8 cellular contexts compared by ENCODE assay signal in genomic region chr1:224498574-224499170, GRCh38.
DNase-seq lines count a peak whose midpoint lies in the region; ATAC-seq lines count a peak whose summit lies in the region.

No MANE protein-coding gene starts in this region.

- 0 out of 22 replicates have a peak, but pooled peaks cover 0 to 7% (median 0%) of the 10 kb centered on the region in 11 experiments for H3K36me3 ChIP-seq in BLaER1 treated with 17β-estradiol and CSF1 and Interleukin-3, amounts not matched to agents 10 nM and 100 nM

- H3K36me3 Mint-ChIP-seq in activated CD4-positive, alpha-beta memory T cell treated with anti-CD3 and anti-CD28 coated beads, Interleukin-2, amount 10 ng/mL, durations not matched to agents 7 days and 5 days (ENCODE audit: low read depth) = peaks cover 11% of the 10 kb centered on the region

- peak overlapping the region; percentile 74 to 98 (median 87) for H3K27ac ChIP-seq in BLaER1 treated with 17β-estradiol and CSF1 and Interleukin-3, amounts not matched to agents 10 nM and 100 nM
- H3K27ac ChIP-seq in skin epidermis = peak overlapping the region; percentile 55 to 97 (median 81)

- H3K4me1 ChIP-seq in BLaER1 treated with 17β-estradiol and CSF1 and Interleukin-3, amounts not matched to agents 10 nM and 100 nM = peaks cover 49 to 87% (median 75%) of the 10 kb centered on the region in 10 experiments

- peak; percentile 6 for ATAC-seq in HG02588 (IDR thresholded peaks at IDR 0.05; ENCODE audit: unreplicated experiment)

- H3K4me3 ChIP-seq in BLaER1 treated with 17β-estradiol and CSF1 and Interleukin-3, amounts not matched to agents 10 nM and 100 nM = peak overlapping the region in 7 of 10 experiments; percentile 3 to 47 (median 20); a peak in 7 of 20 replicates
- no peak overlapping the region for H3K4me3 ChIP-seq in skin epidermis

- H3K27me3 ChIP-seq in BLaER1 treated with 17β-estradiol and CSF1 and Interleukin-3, amounts not matched to agents 10 nM and 100 nM = no peaks in the 10 kb centered on the region

- H3K4me1 Mint-ChIP-seq in activated CD4-positive, alpha-beta memory T cell treated with anti-CD3 and anti-CD28 coated beads, Interleukin-2, amount 10 ng/mL, durations not matched to agents 7 days and 5 days = peaks cover 71% of the 10 kb centered on the region

- H3K4me3 Mint-ChIP-seq in activated CD4-positive, alpha-beta memory T cell treated with anti-CD3 and anti-CD28 coated beads, Interleukin-2, amount 10 ng/mL, durations not matched to agents 7 days and 5 days = peak overlapping the region; percentile 52

- peak; percentile 39 for DNase-seq in activated CD4-positive, alpha-beta memory T cell treated with anti-CD3 and anti-CD28 coated beads, Interleukin-2, amount 10 ng/mL, durations not matched to agents 7 days and 5 days
- DNase-seq in head of caudate nucleus (peak in 27 of 42 donors; percentile 12 to 70 (median 32)), NCI-H1436 (lab: John Stamatoyannopoulos, UW) (no peak), NCI-H2107 (lab: John Stamatoyannopoulos, UW) (no peak)
- DNase-seq in activated CD4-positive, CD25-positive, alpha-beta regulatory T cell (lab: John Stamatoyannopoulos, UW) = no peak

- CTCF ChIA-PET in activated CD4-positive, alpha-beta memory T cell treated with anti-CD3 and anti-CD28 coated beads, Interleukin-2, amount 10 ng/mL, durations not matched to agents 7 days and 5 days (lab: Charles Lee) = interaction anchor here (1.1 to 3.4 kb wide), 10 partner anchors 10 to 424 kb away, joined by 3 to 37 read pairs (median 4); no protein-coding TSS in a partner anchor

- H3K9me3 Mint-ChIP-seq in activated CD4-positive, alpha-beta memory T cell treated with anti-CD3 and anti-CD28 coated beads, Interleukin-2, amount 10 ng/mL, durations not matched to agents 7 days and 5 days = no peaks in the 10 kb centered on the region

- H3K9me3 ChIP-seq in BLaER1 treated with 17β-estradiol and CSF1 and Interleukin-3, amounts not matched to agents 10 nM and 100 nM (replicated peaks in 1 of 11) = peaks cover 0 to 14% (median 12%) of the 10 kb centered on the region in 11 experiments; a peak in 18 of 22 replicates

- H4K20me1 ChIP-seq in BLaER1 treated with 17β-estradiol and CSF1 and Interleukin-3, amounts not matched to agents 10 nM and 100 nM = no peaks in the 10 kb centered on the region

- POLR2A ChIA-PET in activated CD4-positive, alpha-beta memory T cell treated with anti-CD3 and anti-CD28 coated beads, Interleukin-2, amount 10 ng/mL, durations not matched to agents 7 days and 5 days (lab: Charles Lee) = interaction anchor here (0.7 to 2.7 kb wide), 19 partner anchors 10 to 658 kb away, joined by 3 to 24 read pairs (median 3); partner anchors contain the start of genes CNIH3, TP53BP2 and WDR26

- peak overlapping the region; percentile 95 for H3K27ac Mint-ChIP-seq in activated CD4-positive, alpha-beta memory T cell treated with anti-CD3 and anti-CD28 coated beads, Interleukin-2, amount 10 ng/mL, durations not matched to agents 7 days and 5 days

- intact Hi-C loops in head of caudate nucleus (cut with DNase I) = no loop called here

- peak overlapping the region; percentile 49 to 83 (median 74); a peak in 21 of 22 replicates for H3K9ac ChIP-seq in BLaER1 treated with 17β-estradiol and CSF1 and Interleukin-3, amounts not matched to agents 10 nM and 100 nM

- H3K4me2 ChIP-seq in BLaER1 treated with 17β-estradiol and CSF1 and Interleukin-3, amounts not matched to agents 10 nM and 100 nM = peak overlapping the region; percentile 77 to 96 (median 89)

- H3K27me3 Mint-ChIP-seq in activated CD4-positive, alpha-beta memory T cell treated with anti-CD3 and anti-CD28 coated beads, Interleukin-2, amount 10 ng/mL, durations not matched to agents 7 days and 5 days = no peaks in the 10 kb centered on the region

Comparison
In these comparisons a context has a peak if more than half of its experiments do, and no peak if none do; other contexts are left out.
1. H3K4me3 ChIP-seq: peak in BLaER1 treated with 17β-estradiol and CSF1 and Interleukin-3, amounts not matched to agents 10 nM and 100 nM (7 of 10); none in skin epidermis (0 of 7).
2. DNase-seq: peak in activated CD4-positive, alpha-beta memory T cell treated with anti-CD3 and anti-CD28 coated beads, Interleukin-2, amount 10 ng/mL, durations not matched to agents 7 days and 5 days (single experiment) and head of caudate nucleus (27 of 42); none in NCI-H1436 (single experiment), NCI-H2107 (single experiment) and activated CD4-positive, CD25-positive, alpha-beta regulatory T cell (0 of 4).